In the genomic region with DNA sequence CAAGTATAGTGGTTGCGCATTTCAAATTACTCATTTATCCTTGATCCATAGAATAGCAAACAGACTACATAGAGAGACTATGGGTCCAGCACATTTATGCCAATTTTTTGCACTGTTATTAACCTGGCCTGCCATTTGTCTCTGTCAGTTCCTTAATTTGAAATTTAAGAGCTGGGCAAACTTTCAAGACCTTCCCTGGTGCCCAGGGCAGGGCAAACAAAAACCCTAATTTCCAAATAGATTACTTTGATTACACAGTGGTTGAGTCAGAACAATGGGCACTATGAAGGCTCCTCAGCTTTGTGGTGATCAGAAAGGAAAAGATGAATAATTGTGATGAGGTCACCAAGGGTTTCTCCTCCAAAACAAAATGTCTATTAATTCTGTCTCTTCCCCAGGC, we compare ENCODE assay signal across 14 cellular contexts.
DNase-seq lines count a peak whose midpoint lies in the region; ATAC-seq and TF ChIP-seq lines count a peak whose summit lies in the region.
"Had no signal": no experiment of that assay in that cellular context is flagged by ENCODE, and none has a peak within 500 bp of the region (broad histone marks: within the 10 kb centered on the region; RNA-seq: fewer than 3 reads in every experiment).

No MANE protein-coding gene starts in this region.

- ATAC-seq in RWPE2 (ENCODE audit: low read depth) = peak; percentile 53; the same call in 2 of the 3 replicates
- ATAC-seq in stimulated activated naive CD8-positive, alpha-beta T cell treated with anti-CD3 and anti-CD28 coated beads, Interleukin-15, Interleukin-2, amounts not matched to agents 100 U/mL and 50 U/mL, for 24 hours = peak; percentile 57
- ATAC-seq in GM21367 (IDR thresholded peaks at IDR 0.05; ENCODE audit: unreplicated experiment) = no peak

- peak overlapping the region; percentile 80 for H3K27ac Mint-ChIP-seq in HFFc6
- H3K27ac Mint-ChIP-seq: activated naive CD4-positive, alpha-beta T cell treated with anti-CD3 and anti-CD28 coated beads for 36 hours; CD4-positive, alpha-beta memory T cell; progenitor cell of endocrine pancreas had no signal

- no peaks in the 10 kb centered on the region for H3K9me3 ChIP-seq in RWPE2 (ENCODE audit: severe bottlenecking)
- H3K9me3 ChIP-seq in smooth muscle cell (replicated peaks; ENCODE audit: low read depth) = no peaks in the 10 kb centered on the region
- no peaks in the 10 kb centered on the region for H3K9me3 ChIP-seq in MM.1S (replicated peaks; ENCODE audit: insufficient read depth, low read length)
- H3K9me3 ChIP-seq: thoracic aorta had no signal

- peaks cover 4% of the 10 kb centered on the region; the same call in 1 of the 2 replicates for H3K9me3 Mint-ChIP-seq in HFFc6
- H3K9me3 Mint-ChIP-seq: activated naive CD4-positive, alpha-beta T cell treated with anti-CD3 and anti-CD28 coated beads for 36 hours had no signal

- H3K4me2 ChIP-seq in smooth muscle cell = no peak overlapping the region
- no peak overlapping the region for H3K4me2 ChIP-seq in MM.1S (ENCODE audit: low read depth, low read length)

- H3K27ac ChIP-seq in RWPE2 (ENCODE audit: poor library complexity, severe bottlenecking) = peak overlapping the region; percentile 59
- H3K27ac ChIP-seq in smooth muscle cell (ENCODE audit: low read depth) = no peak overlapping the region
- H3K27ac ChIP-seq in MM.1S (ENCODE audit: low read length) = no peak overlapping the region
- H3K27ac ChIP-seq: thoracic aorta had no signal

- H3K36me3 ChIP-seq in RWPE2 (ENCODE audit: low read depth) (no peaks in the 10 kb centered on the region), smooth muscle cell (ENCODE audit: low read depth) (no peaks in the 10 kb centered on the region), MM.1S (replicated peaks; ENCODE audit: insufficient read depth, low read length) (no peaks in the 10 kb centered on the region)
- H3K36me3 ChIP-seq: thoracic aorta had no signal

- H2AFZ ChIP-seq in smooth muscle cell (ENCODE audit: low read depth) = no peak overlapping the region
- H2AFZ ChIP-seq in MM.1S (ENCODE audit: low read length) = no peak overlapping the region

- peaks cover 5% of the 10 kb centered on the region; the same call in 1 of the 2 replicates for H3K36me3 Mint-ChIP-seq in HFFc6 (ENCODE audit: low read depth)
- H3K36me3 Mint-ChIP-seq: CD4-positive, alpha-beta memory T cell had no signal

- no peaks in the 10 kb centered on the region for H4K20me1 ChIP-seq in smooth muscle cell (ENCODE audit: low read depth)
- H4K20me1 ChIP-seq in MM.1S (ENCODE audit: insufficient read depth, low read length) = no peaks in the 10 kb centered on the region

- H3K4me1 ChIP-seq in RWPE2 (ENCODE audit: insufficient read depth, poor library complexity, severe bottlenecking) (peaks cover 21% of the 10 kb centered on the region), smooth muscle cell (ENCODE audit: low read depth) (peaks cover 10% of the 10 kb centered on the region), MM.1S (ENCODE audit: low read length) (no peaks in the 10 kb centered on the region)

- WGBS in smooth muscle cell (ENCODE audit: low lambda C conversion rate) = 97% methylated on average over 1 of the region's 1 CpG

- peak; percentile 52 for DNase-seq in HFFc6
- DNase-seq in RWPE2 (ENCODE audit: low spot score) = no peak
- peak; percentile 65 for DNase-seq in fibroblast of mammary gland (ENCODE audit: low read depth)
- no peak for DNase-seq in stimulated activated naive CD8-positive, alpha-beta T cell treated with anti-CD3 and anti-CD28 coated beads, Interleukin-15, Interleukin-2, amounts not matched to agents 100 U/mL and 50 U/mL, for 24 hours
- no peak for DNase-seq in smooth muscle cell (lab: John Stamatoyannopoulos, UW; ENCODE audit: unreplicated experiment)
- DNase-seq in MM.1S = no peak
- DNase-seq: activated naive CD4-positive, alpha-beta T cell treated with anti-CD3 and anti-CD28 coated beads for 36 hours; caudate nucleus; CD4-positive, alpha-beta memory T cell; glutamatergic neuron; kidney had no signal

- H3K4me1 Mint-ChIP-seq in HFFc6 (ENCODE audit: low read depth) = peaks cover 72% of the 10 kb centered on the region
- H3K4me1 Mint-ChIP-seq: CD4-positive, alpha-beta memory T cell had no signal

- no peaks in the 10 kb centered on the region; the same call in 1 of the 2 replicates for H3K27me3 Mint-ChIP-seq in HFFc6 (ENCODE audit: insufficient read depth)
- H3K27me3 Mint-ChIP-seq: CD4-positive, alpha-beta memory T cell; progenitor cell of endocrine pancreas had no signal

- no peaks in the 10 kb centered on the region for H3K79me2 ChIP-seq in smooth muscle cell (ENCODE audit: low read depth)
- H3K79me2 ChIP-seq in MM.1S (ENCODE audit: low read length) = no peaks in the 10 kb centered on the region

- H3K4me3 ChIP-seq in RWPE2 (ENCODE audit: severe bottlenecking) (no peak overlapping the region), fibroblast of mammary gland (ENCODE audit: control insufficient read depth, low read depth, low read length) (no peak overlapping the region), smooth muscle cell (no peak overlapping the region), MM.1S (ENCODE audit: low read length) (no peak overlapping the region)
- H3K4me3 ChIP-seq: thoracic aorta had no signal

- H3K9me2 ChIP-seq in MM.1S (replicated peaks; ENCODE audit: insufficient read depth, low read length) = no peaks in the 10 kb centered on the region

- no peak for TF ChIP-seq CTCF in HFFc6 (IDR thresholded peaks at IDR 0.05)
- TF ChIP-seq CTCF in RWPE2 (IDR thresholded peaks at IDR 0.05; ENCODE audit: poor library complexity, severe bottlenecking) = no peak
- no peak for TF ChIP-seq CTCF in fibroblast of mammary gland (conservative IDR thresholded peaks at IDR 0.05; ENCODE audit: control insufficient read depth, insufficient read depth, low read depth, low read length)
- TF ChIP-seq CTCF in smooth muscle cell (IDR thresholded peaks at IDR 0.05; ENCODE audit: borderline replicate concordance, insufficient read depth, poor library complexity, severe bottlenecking) = no peak
- TF ChIP-seq CTCF in MM.1S (IDR thresholded peaks at IDR 0.05; ENCODE audit: low read length) = no peak

- peaks cover 7% of the 10 kb centered on the region for H3F3A ChIP-seq in smooth muscle cell (ENCODE audit: low read depth)
- no peaks in the 10 kb centered on the region for H3F3A ChIP-seq in MM.1S (ENCODE audit: insufficient read depth, low read length)

- H3K27me3 ChIP-seq in RWPE2 (ENCODE audit: insufficient read depth, poor library complexity, severe bottlenecking) (no peaks in the 10 kb centered on the region), smooth muscle cell (ENCODE audit: low read depth) (no peaks in the 10 kb centered on the region), MM.1S (replicated peaks; ENCODE audit: insufficient read depth, low read length) (no peaks in the 10 kb centered on the region)

- H3K4me3 Mint-ChIP-seq in HFFc6 = peak overlapping the region; percentile 18; the same call in 1 of the 2 replicates
- H3K4me3 Mint-ChIP-seq: activated naive CD4-positive, alpha-beta T cell treated with anti-CD3 and anti-CD28 coated beads for 36 hours; CD4-positive, alpha-beta memory T cell had no signal

- H3K9ac ChIP-seq in smooth muscle cell (ENCODE audit: low read depth) (no peak overlapping the region), MM.1S (ENCODE audit: low read length) (no peak overlapping the region)

Comparison
In these comparisons a context has a peak if more than half of its experiments do, and no peak if none do; other contexts are left out.
1. DNase-seq: peak in HFFc6 (single experiment) and fibroblast of mammary gland (single experiment); none in RWPE2 (single experiment), stimulated activated naive CD8-positive, alpha-beta T cell treated with anti-CD3 and anti-CD28 coated beads, Interleukin-15, Interleukin-2, amounts not matched to agents 100 U/mL and 50 U/mL, for 24 hours (single experiment), smooth muscle cell (single experiment) and MM.1S (single experiment).